In the genomic region with DNA sequence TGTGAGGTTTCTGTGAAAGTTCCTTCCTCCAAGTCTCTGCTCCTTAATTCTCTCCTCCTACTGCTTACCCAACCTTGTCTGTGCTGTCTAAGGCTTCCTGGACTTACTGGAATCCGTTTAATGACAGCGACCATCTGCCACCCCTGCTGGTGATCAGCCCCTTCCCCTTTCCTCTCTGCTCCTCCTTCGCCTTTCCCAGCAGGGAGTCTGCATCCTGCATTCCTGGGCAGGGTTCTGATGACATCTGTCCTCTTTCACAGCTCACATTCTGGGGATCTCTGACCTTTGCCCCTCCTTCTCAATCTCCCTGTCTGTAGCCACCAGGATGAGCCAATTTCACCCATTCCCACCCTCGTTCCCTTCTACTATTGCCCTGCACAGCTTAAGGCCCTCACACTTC, we compare ENCODE assay signal across 25 cellular contexts.
DNase-seq lines count a peak whose midpoint lies in the region; ATAC-seq and TF ChIP-seq lines count a peak whose summit lies in the region.
"Had no signal": no experiment of that assay in that cellular context is flagged by ENCODE, and none has a peak within 500 bp of the region (broad histone marks: within the 10 kb centered on the region; RNA-seq: fewer than 3 reads in every experiment).

No MANE protein-coding gene starts in this region.

- H3K9me3 ChIP-seq in SJCRH30 (replicated peaks) (no peaks in the 10 kb centered on the region), iPS DF 6.9 (ENCODE audit: control insufficient read depth, insufficient read depth, low read length) (no peaks in the 10 kb centered on the region), trophoblast cell (ENCODE audit: insufficient read depth, low read depth, low read length) (no peaks in the 10 kb centered on the region)
- H3K9me3 ChIP-seq: mucosa of descending colon, transverse colon had no signal

- H4K91ac ChIP-seq in trophoblast cell (ENCODE audit: low read depth, low read length): no peak overlapping the region

- H3K27me3 Mint-ChIP-seq in osteocyte (ENCODE audit: unreplicated experiment): no peaks in the 10 kb centered on the region
- H3K27me3 Mint-ChIP-seq: activated CD4-positive, alpha-beta T cell treated with anti-CD3 and anti-CD28 coated beads, Interleukin-2, amount 10 ng/mL, durations not matched to agents 24 days and 14 days had no signal

- no peaks in the 10 kb centered on the region for H3K79me1 ChIP-seq in trophoblast cell (ENCODE audit: low read length)

- H3K4me3 Mint-ChIP-seq in osteocyte (ENCODE audit: unreplicated experiment): no peak overlapping the region
- H3K4me3 Mint-ChIP-seq: activated CD4-positive, alpha-beta T cell treated with anti-CD3 and anti-CD28 coated beads, Interleukin-2, amount 10 ng/mL, durations not matched to agents 24 days and 14 days; activated naive CD8-positive, alpha-beta T cell treated with anti-CD3 and anti-CD28 coated beads, Interleukin-2, amount 50 U/mL, for 24 hours; CD4-positive, alpha-beta memory T cell; dendritic cell treated with granulocyte-macrophage colony-stimulating factor and Interleukin-4, amounts not matched to agents 40 ng/mL and 50 ng/mL, for 4 days; stimulated activated naive CD8-positive, alpha-beta T cell treated with anti-CD3 and anti-CD28 coated beads, Interleukin-15, amount 100 ng/mL, for 72 hours had no signal

- H3K4ac ChIP-seq in trophoblast cell (ENCODE audit: low read depth, low read length): no peak overlapping the region

- H3K9me3 Mint-ChIP-seq in osteocyte (ENCODE audit: unreplicated experiment): no peaks in the 10 kb centered on the region
- H3K9me3 Mint-ChIP-seq: activated CD4-positive, alpha-beta T cell treated with anti-CD3 and anti-CD28 coated beads, Interleukin-2, amount 10 ng/mL, durations not matched to agents 24 days and 14 days; activated naive CD8-positive, alpha-beta T cell treated with anti-CD3 and anti-CD28 coated beads, Interleukin-2, amount 50 U/mL, for 24 hours; dendritic cell treated with granulocyte-macrophage colony-stimulating factor and Interleukin-4, amounts not matched to agents 40 ng/mL and 50 ng/mL, for 4 days; stimulated activated naive CD8-positive, alpha-beta T cell treated with anti-CD3 and anti-CD28 coated beads, Interleukin-15, amount 100 ng/mL, for 72 hours had no signal

- peak overlapping the region; percentile 40 for H3K27ac Mint-ChIP-seq in osteocyte (ENCODE audit: unreplicated experiment)
- H3K27ac Mint-ChIP-seq: activated CD4-positive, alpha-beta T cell treated with anti-CD3 and anti-CD28 coated beads, Interleukin-2, amount 10 ng/mL, durations not matched to agents 24 days and 14 days; activated naive CD8-positive, alpha-beta T cell treated with anti-CD3 and anti-CD28 coated beads, Interleukin-2, amount 50 U/mL, for 24 hours; CD4-positive, alpha-beta memory T cell; dendritic cell treated with granulocyte-macrophage colony-stimulating factor and Interleukin-4, amounts not matched to agents 40 ng/mL and 50 ng/mL, for 4 days had no signal

- no peaks in the 10 kb centered on the region for H3K36me3 Mint-ChIP-seq in osteocyte (ENCODE audit: unreplicated experiment)
- H3K36me3 Mint-ChIP-seq: CD4-positive, alpha-beta memory T cell had no signal

- DNase-seq in H7 (peak; percentile 67), SJCRH30 (peak; percentile 17 to 19), iPS DF 6.9 (ENCODE audit: low read depth, low spot score) (peak; percentile 37), osteocyte (ENCODE audit: extremely low spot score, unreplicated experiment) (no peak), trophoblast cell (no peak), NCI-H1930 (lab: John Stamatoyannopoulos, UW) (no peak)
- DNase-seq: activated CD4-positive, alpha-beta T cell treated with anti-CD3 and anti-CD28 coated beads, Interleukin-2, amount 10 ng/mL, durations not matched to agents 24 days and 14 days; activated CD8-positive, alpha-beta memory T cell treated with anti-CD3 and anti-CD28 coated beads, Interleukin-2, amount 50 U/mL, for 4 hours; activated effector memory CD4-positive, alpha-beta T cell treated with Interleukin-2 at 50 U/mL for 16 hours; activated naive CD8-positive, alpha-beta T cell treated with anti-CD3 and anti-CD28 coated beads, Interleukin-2, amount 50 U/mL, for 24 hours; CD4-positive, alpha-beta memory T cell; DMS79; foreskin fibroblast; HCEC 1CT; mucosa of descending colon; NCI-H1092 treated with DMSO at 0.1 percent for 48 hours; Right ventricle myocardium superior; stimulated activated CD4-positive, alpha-beta T cell treated with anti-CD3 and anti-CD28 coated beads, Interleukin-4, amount 100 ng/mL, for 24 hours; stimulated activated naive CD8-positive, alpha-beta T cell treated with anti-CD3 and anti-CD28 coated beads, Interleukin-15, amount 100 ng/mL, for 72 hours; transverse colon had no signal

- no peak overlapping the region for H3K18ac ChIP-seq in trophoblast cell (ENCODE audit: low read length)

- H2BK12ac ChIP-seq in trophoblast cell (ENCODE audit: low read length): no peak overlapping the region

- H2AFZ ChIP-seq in trophoblast cell (ENCODE audit: insufficient read depth, low read length, poor library complexity): no peak overlapping the region
- H2AFZ ChIP-seq: hepatocyte had no signal

- H3K4me1 ChIP-seq in SJCRH30 (peaks cover 7% of the 10 kb centered on the region; the same call in 1 of the 2 replicates), iPS DF 6.9 (ENCODE audit: control insufficient read depth, insufficient read depth, low read length) (peaks cover 5% of the 10 kb centered on the region), trophoblast cell (ENCODE audit: control insufficient read depth in 1 of 2, insufficient read depth in 2 of 2, low read length in 2 of 2) (peaks cover 10 to 18% of the 10 kb centered on the region in 2 experiments)
- H3K4me1 ChIP-seq: transverse colon had no signal

- H2AK5ac ChIP-seq in trophoblast cell (ENCODE audit: low read length): no peak overlapping the region

- H3K14ac ChIP-seq in trophoblast cell (ENCODE audit: low read length): no peak overlapping the region

- WGBS in iPS DF 6.9 (ENCODE audit: insufficient coverage, insufficient read length): no CpG with 5 or more reads among the region's 4 CpGs
- WGBS in trophoblast cell (ENCODE audit: extremely low coverage, insufficient coverage, insufficient read length): no CpG with 5 or more reads among the region's 4 CpGs

- no peak overlapping the region for H3K27ac ChIP-seq in SJCRH30
- no peak overlapping the region for H3K27ac ChIP-seq in iPS DF 6.9 (ENCODE audit: low read length)
- no peak overlapping the region for H3K27ac ChIP-seq in trophoblast cell (ENCODE audit: low read depth, low read length)
- H3K27ac ChIP-seq: hepatocyte, transverse colon had no signal

- H4K8ac ChIP-seq in trophoblast cell (ENCODE audit: low read depth, low read length): no peak overlapping the region

- no peaks in the 10 kb centered on the region for H3K79me2 ChIP-seq in trophoblast cell (ENCODE audit: control insufficient read depth, insufficient read depth, low read length, poor library complexity)

- H2BK5ac ChIP-seq in trophoblast cell (ENCODE audit: low read depth, low read length, poor library complexity): no peak overlapping the region

- no peak overlapping the region for H2BK120ac ChIP-seq in trophoblast cell (ENCODE audit: insufficient read depth, low read length, poor library complexity)

- no peak overlapping the region for H3K9ac ChIP-seq in trophoblast cell (ENCODE audit: low read length)

- peaks cover 38% of the 10 kb centered on the region for H3K4me1 Mint-ChIP-seq in osteocyte (ENCODE audit: unreplicated experiment)
- H3K4me1 Mint-ChIP-seq: activated CD4-positive, alpha-beta T cell treated with anti-CD3 and anti-CD28 coated beads, Interleukin-2, amount 10 ng/mL, durations not matched to agents 24 days and 14 days; activated naive CD8-positive, alpha-beta T cell treated with anti-CD3 and anti-CD28 coated beads, Interleukin-2, amount 50 U/mL, for 24 hours; CD4-positive, alpha-beta memory T cell; stimulated activated naive CD8-positive, alpha-beta T cell treated with anti-CD3 and anti-CD28 coated beads, Interleukin-15, amount 100 ng/mL, for 72 hours had no signal

- no peak overlapping the region for H4K12ac ChIP-seq in trophoblast cell (ENCODE audit: low read depth, low read length)

- no peak overlapping the region for H3K23ac ChIP-seq in trophoblast cell (ENCODE audit: low read length)

- H3K27me3 ChIP-seq in H7 (ENCODE audit: control insufficient read depth, insufficient read depth, low read length): no peaks in the 10 kb centered on the region
- no peaks in the 10 kb centered on the region for H3K27me3 ChIP-seq in SJCRH30
- no peaks in the 10 kb centered on the region for H3K27me3 ChIP-seq in iPS DF 6.9 (ENCODE audit: control insufficient read depth, insufficient read depth, low read length)
- no peaks in the 10 kb centered on the region for H3K27me3 ChIP-seq in trophoblast cell (ENCODE audit: insufficient read depth, low read length)
- H3K27me3 ChIP-seq: hepatocyte, transverse colon had no signal

- no peak for ATAC-seq in GM18505 (IDR thresholded peaks at IDR 0.05; ENCODE audit: unreplicated experiment)
- no peak for ATAC-seq in GM18907 (IDR thresholded peaks at IDR 0.05; ENCODE audit: unreplicated experiment)
- ATAC-seq: activated naive CD8-positive, alpha-beta T cell treated with anti-CD3 and anti-CD28 coated beads, Interleukin-2, amount 50 U/mL, for 24 hours; mucosa of descending colon; stimulated activated naive CD8-positive, alpha-beta T cell treated with anti-CD3 and anti-CD28 coated beads, Interleukin-15, amount 100 ng/mL, for 72 hours had no signal

- no peak for TF ChIP-seq CTCF in osteocyte (IDR thresholded peaks at IDR 0.05)

- H3K36me3 ChIP-seq in H7 (replicated peaks; ENCODE audit: control insufficient read depth, insufficient read depth, low read length) (peaks cover 2% of the 10 kb centered on the region), SJCRH30 (no peaks in the 10 kb centered on the region), iPS DF 6.9 (ENCODE audit: control insufficient read depth, insufficient read depth, low read length) (no peaks in the 10 kb centered on the region), trophoblast cell (ENCODE audit: control insufficient read depth in 1 of 2, insufficient read depth in 2 of 2, low read length in 2 of 2) (peaks cover 11 to 13% of the 10 kb centered on the region in 2 experiments)
- H3K36me3 ChIP-seq: transverse colon had no signal

- TF ChIP-seq POLR2A in GM18505 (IDR thresholded peaks at IDR 0.05; ENCODE audit: borderline replicate concordance, extremely low read depth, insufficient read depth, insufficient read length): no peak

- no peak overlapping the region for H3K4me3 ChIP-seq in H7 (ENCODE audit: insufficient read depth, low read depth, low read length)
- H3K4me3 ChIP-seq in SJCRH30: no peak overlapping the region
- no peak overlapping the region for H3K4me3 ChIP-seq in iPS DF 6.9 (ENCODE audit: low read length)
- H3K4me3 ChIP-seq in trophoblast cell (ENCODE audit: low read depth, low read length): no peak overlapping the region
- H3K4me3 ChIP-seq: hepatocyte, mucosa of descending colon, smooth muscle cell, transverse colon had no signal

- no peak overlapping the region for H3K4me2 ChIP-seq in trophoblast cell (ENCODE audit: low read length)
- H3K4me2 ChIP-seq: hepatocyte, smooth muscle cell had no signal

Comparison
In these comparisons a context has a peak if more than half of its experiments do, and no peak if none do; other contexts are left out.
1. DNase-seq: peak in H7 (single experiment), SJCRH30 (2 of 2) and iPS DF 6.9 (single experiment); none in osteocyte (single experiment), trophoblast cell (0 of 2) and NCI-H1930 (0 of 2).